Comparison of ENCODE assay signal across 8 cellular contexts in genomic region chr10:119315128-119316001, GRCh38.
DNase-seq lines count a peak whose midpoint lies in the region; ATAC-seq, FAIRE-seq and TF ChIP-seq lines count a peak whose summit lies in the region.

No MANE protein-coding gene starts in this region.

- DNase-seq in AG20443 (ENCODE audit: low spot score) (peak; percentile 91), GM19239 (ENCODE audit: insufficient read length, low spot score) (peak; percentile 67), SW480 (ENCODE audit: low spot score) (peak; percentile 78), kidney (peak; percentile 42), NCI-H1694 treated with DMSO at 0.1 percent for 48 hours (lab: John Stamatoyannopoulos, UW) (no peak)
- peak; percentile 46 for DNase-seq in stimulated activated CD8-positive, alpha-beta memory T cell treated with anti-CD3 and anti-CD28 coated beads, Interleukin-15, amount 100 ng/mL, for 1 hour (ENCODE audit: low read depth)

- H3K9me3 ChIP-seq in kidney (ENCODE audit: control insufficient read depth in 1 of 2, low read length in 2 of 2), result no peaks in the 10 kb centered on the region

- no peaks in the 10 kb centered on the region for H3K36me3 ChIP-seq in kidney (ENCODE audit: control insufficient read depth in 1 of 2, insufficient read depth in 2 of 2, low read length in 2 of 2)

- intact Hi-C loops in kidney (cut with DNase I), result no loop called here

- peak; percentile 31 for ATAC-seq in HG03457 (IDR thresholded peaks at IDR 0.05; ENCODE audit: unreplicated experiment)

- no peak overlapping the region for H3K4me3 ChIP-seq in kidney (ENCODE audit: low read length in 2 of 2)

- H3K9ac ChIP-seq in kidney (ENCODE audit: low read length in 2 of 2), result no peak overlapping the region

- 61 to 85% (median 71%) methylated on average over 16 of the region's 16 CpGs for WGBS in adipose tissue, 3 donors

- peaks cover 6 to 8% of the 10 kb centered on the region in 2 donors for H3K4me1 ChIP-seq in kidney (ENCODE audit: control insufficient read depth in 1 of 2, insufficient read depth in 1 of 2, low read depth in 1 of 2, low read length in 2 of 2)

- TF ChIP-seq CTCF in kidney (IDR thresholded peaks at IDR 0.05; ENCODE audit: borderline replicate concordance, extremely low read depth, insufficient read depth), result no peak

- peak; percentile 35 for FAIRE-seq in GM19239 (lab: Jason Lieb, UNC)
- FAIRE-seq in kidney (lab: Jason Lieb, UNC), result no peak

- H3K27ac ChIP-seq in adipose tissue (ENCODE audit: low read depth, low read length), result peak overlapping the region; percentile 5
- no peak overlapping the region for H3K27ac ChIP-seq in kidney (ENCODE audit: low read depth in 2 of 2, low read length in 2 of 2)
